ENCODE assay signal across 18 cellular contexts in genomic region chr4:87491436-87491835, GRCh38. TPM values are rescaled to one million over a fixed set of nuclear protein-coding genes. Genes with fewer than 3 reads are reported as not detected.
A peak's percentile ranks its signal among the peaks of the same experiment; 100 is the strongest.
DNase-seq lines count a peak whose midpoint lies in the region; ATAC-seq and TF ChIP-seq lines count a peak whose summit lies in the region.
"Had no signal": no experiment of that assay in that cellular context is flagged by ENCODE, and none has a peak within 500 bp of the region (broad histone marks: within the 10 kb centered on the region; RNA-seq: fewer than 3 reads in every experiment).

No MANE protein-coding gene starts in this region.

- no peak overlapping the region for H3K4me3 ChIP-seq in GM23338
- no peak overlapping the region for H3K4me3 ChIP-seq in esophagus muscularis mucosa
- no peak overlapping the region for H3K4me3 ChIP-seq in tibial artery
- H3K4me3 ChIP-seq: BLaER1 treated with 17β-estradiol and CSF1 and Interleukin-3, amounts not matched to agents 10 nM and 100 nM had no signal

- H3K4me2 ChIP-seq in GM23338: peak overlapping the region; percentile 30
- H3K4me2 ChIP-seq: BLaER1 treated with 17β-estradiol and CSF1 and Interleukin-3, amounts not matched to agents 10 nM and 100 nM had no signal

- CTCF ChIA-PET in WTC11 (lab: Charles Lee): no interaction called here

- no peak overlapping the region for H2AFZ ChIP-seq in GM23338

- H3K27me3 Mint-ChIP-seq in GM23338 (ENCODE audit: insufficient read depth, low read depth, poor library complexity) (peaks cover 7% of the 10 kb centered on the region), WTC11 (ENCODE audit: low read depth) (no peaks in the 10 kb centered on the region)
- H3K27me3 Mint-ChIP-seq: CD4-positive, alpha-beta T cell had no signal

- H3K27me3 ChIP-seq in GM23338 (ENCODE audit: insufficient read depth) (no peaks in the 10 kb centered on the region), esophagus muscularis mucosa (no peaks in the 10 kb centered on the region), tibial artery (no peaks in the 10 kb centered on the region)
- H3K27me3 ChIP-seq: BLaER1 treated with 17β-estradiol and CSF1 and Interleukin-3, amounts not matched to agents 10 nM and 100 nM had no signal

- H3K27ac Mint-ChIP-seq in GM23338 (no peak overlapping the region), WTC11 (no peak overlapping the region)
- H3K27ac Mint-ChIP-seq: CD4-positive, alpha-beta T cell; HFFc6 had no signal

- H3K27ac ChIP-seq in GM23338 (ENCODE audit: low read depth) (peak overlapping the region; percentile 28), esophagus muscularis mucosa (replicated peaks in 1 of 4) (peak overlapping the region; percentile 70 to 79 (median 76)), tibial artery (peak overlapping the region; percentile 71 to 72)
- H3K27ac ChIP-seq: BLaER1 treated with 17β-estradiol and CSF1 and Interleukin-3, amounts not matched to agents 10 nM and 100 nM had no signal

- H3F3A ChIP-seq in GM23338 (replicated peaks; ENCODE audit: low read depth): no peaks in the 10 kb centered on the region

- H3K4me1 ChIP-seq in GM23338 (ENCODE audit: insufficient read depth): peaks cover 16% of the 10 kb centered on the region
- peaks cover 27 to 68% (median 65%) of the 10 kb centered on the region in 4 donors for H3K4me1 ChIP-seq in esophagus muscularis mucosa
- H3K4me1 ChIP-seq in tibial artery: peaks cover 0 to 44% (median 22%) of the 10 kb centered on the region in 4 donors
- H3K4me1 ChIP-seq: BLaER1 treated with 17β-estradiol and CSF1 and Interleukin-3, amounts not matched to agents 10 nM and 100 nM had no signal

- no peak for TF ChIP-seq CTCF in GM23338 (conservative IDR thresholded peaks at IDR 0.05; ENCODE audit: low read depth in 2 of 2)
- TF ChIP-seq CTCF in WTC11 (IDR thresholded peaks at IDR 0.05): no peak
- no peak for TF ChIP-seq CTCF in esophagus muscularis mucosa (IDR thresholded peaks at IDR 0.05)
- no peak for TF ChIP-seq CTCF in tibial artery (IDR thresholded peaks at IDR 0.05)

- H3K36me3 Mint-ChIP-seq in GM23338 (ENCODE audit: low read depth) (peaks cover 44% of the 10 kb centered on the region), WTC11 (peaks cover 28% of the 10 kb centered on the region)

- ATAC-seq in GM23338 (no peak), WTC11 (no peak), HG03354 (IDR thresholded peaks at IDR 0.05; ENCODE audit: poor library complexity, severe bottlenecking, unreplicated experiment) (no peak), Right ventricle myocardium inferior (no peak)

- H3K79me2 ChIP-seq in GM23338 (replicated peaks; ENCODE audit: insufficient read depth): no peaks in the 10 kb centered on the region

- DNase-seq in GM23338 (ENCODE audit: low spot score) (no peak), WTC11 (ENCODE audit: low spot score) (no peak), esophagus muscularis mucosa (ENCODE audit: extremely low spot score) (no peak), tibial artery (no peak), NOMO-1 treated with dmso at 0.1 percent for 144 hours (lab: John Stamatoyannopoulos, UW; ENCODE audit: unreplicated experiment) (no peak), Right ventricle myocardium inferior (ENCODE audit: missing footprints) (no peak)
- DNase-seq: ACHN; Calu3; CD4-positive, alpha-beta T cell; DMS 273 treated with DMSO at 0.1 percent for 48 hours; DMS79; HCEC 1CT; HFFc6 had no signal

- H3K9me3 Mint-ChIP-seq in GM23338: peaks cover 41% of the 10 kb centered on the region
- peaks cover 42% of the 10 kb centered on the region for H3K9me3 Mint-ChIP-seq in WTC11
- H3K9me3 Mint-ChIP-seq: CD4-positive, alpha-beta T cell; HFFc6 had no signal

- intact Hi-C loops in esophagus muscularis mucosa (cut with DNase I) (loop anchor here (5.0 kb wide), 1 partner anchor 46 kb away; no protein-coding TSS in a partner anchor), tibial artery (cut with DNase I; ENCODE audit: low total_unique reads) (no loop called here), Right ventricle myocardium inferior (cut with DNase I) (loop anchor here (5.0 kb wide), 1 partner anchor 36 kb away; the partner anchor contains the start of gene SPARCL1)

- H4K20me1 ChIP-seq in GM23338 (replicated peaks; ENCODE audit: insufficient read depth): no peaks in the 10 kb centered on the region
- H4K20me1 ChIP-seq: BLaER1 treated with 17β-estradiol and CSF1 and Interleukin-3, amounts not matched to agents 10 nM and 100 nM had no signal

- peaks cover 35% of the 10 kb centered on the region for H3K9me2 ChIP-seq in GM23338 (ENCODE audit: insufficient read depth)

- no peak for TF ChIP-seq POLR2A in esophagus muscularis mucosa (IDR thresholded peaks at IDR 0.05; ENCODE audit: low read depth)

- H3K9me3 ChIP-seq in esophagus muscularis mucosa (no peaks in the 10 kb centered on the region), tibial artery (no peaks in the 10 kb centered on the region)

- H3K4me3 Mint-ChIP-seq in GM23338 (no peak overlapping the region), WTC11 (no peak overlapping the region)
- H3K4me3 Mint-ChIP-seq: CD4-positive, alpha-beta T cell; HFFc6 had no signal

- H3K4me1 Mint-ChIP-seq in GM23338: peaks cover 20% of the 10 kb centered on the region
- H3K4me1 Mint-ChIP-seq in WTC11: peaks cover 21% of the 10 kb centered on the region

- TF ChIP-seq EP300 in esophagus muscularis mucosa (IDR thresholded peaks at IDR 0.05): no peak

- 0 out of 2 replicates have a peak, but pooled peaks cover 10% of the 10 kb centered on the region for H3K36me3 ChIP-seq in GM23338 (ENCODE audit: insufficient read depth)
- peaks cover 56 to 95% (median 85%) of the 10 kb centered on the region in 4 donors for H3K36me3 ChIP-seq in esophagus muscularis mucosa
- H3K36me3 ChIP-seq in tibial artery: peaks cover 70 to 93% (median 74%) of the 10 kb centered on the region in 3 donors
- H3K36me3 ChIP-seq: BLaER1 treated with 17β-estradiol and CSF1 and Interleukin-3, amounts not matched to agents 10 nM and 100 nM had no signal

- POLR2A ChIA-PET in WTC11 (lab: Charles Lee): no interaction called here

- WGBS in esophagus muscularis mucosa: 79% methylated on average over 2 of the region's 2 CpGs

TF ChIP-seq in GM23338, 12 proteins besides CTCF, POLR2A, EP300 and RAD21 (continues in another document):
- TF ChIP-seq ETS1 (IDR thresholded peaks at IDR 0.05) (no peak), ZNF114 (CRISPR knock-in tag; IDR thresholded peaks at IDR 0.05) (no peak), CREB1 (CRISPR knock-in tag; IDR thresholded peaks at IDR 0.05; ENCODE audit: low read depth) (no peak), EZH2phosphoT487 (IDR thresholded peaks at IDR 0.05; ENCODE audit: unreplicated experiment) (no peak), ZNF331 (CRISPR knock-in tag; IDR thresholded peaks at IDR 0.05; ENCODE audit: low read depth) (no peak), EZH2 (IDR thresholded peaks at IDR 0.05; ENCODE audit: low read depth, unreplicated experiment) (no peak), JUNB (IDR thresholded peaks at IDR 0.05; ENCODE audit: unreplicated experiment) (no peak), POLR2AphosphoS5 (IDR thresholded peaks at IDR 0.05; ENCODE audit: low read depth) (no peak)

TF ChIP-seq in WTC11, 78 proteins besides CTCF, POLR2A, EP300 and RAD21:
- TF ChIP-seq ATF2 (CRISPR knock-in tag; IDR thresholded peaks at IDR 0.05; ENCODE audit: borderline replicate concordance, low read depth) (no peak), MAX (CRISPR knock-in tag; IDR thresholded peaks at IDR 0.05) (peak; percentile 31; the same call in 1 of the 2 replicates)

RNA-seq across cellular contexts. Expression of gene SPARCL1, which starts 37.7 kb away (rescaled TPM):
- 1.5 and 1.7 TPM in 2 replicates for total RNA-seq in GM23338 (2014; rRNA removed; shearing (Covaris generic))
- 1.7 and 2.4 TPM in 2 replicates for polyA plus RNA-seq in GM23338 (2016; fragmentation: Nextera tagmentation; extraction: Ambion mirVana)
- total RNA-seq in WTC11 (2021) (0.82 to 0.89 TPM (median 0.85 TPM) in 3 replicates), esophagus muscularis mucosa (1,000 to 10,000 TPM; 1,380 to 2,231 (median 1,856) TPM), Right ventricle myocardium inferior (500 TPM)
- total RNA-seq: A172; Calu3; CD4-positive, alpha-beta T cell; G401; HFFc6 had no signal
- polyA plus RNA-seq: HepG2 had no signal

Comparison
In these comparisons a context has a peak if more than half of its experiments do, and no peak if none do; other contexts are left out.
1. RNA of gene SPARCL1, which starts 37.7 kb away (total RNA-seq): 1,380 to 2,231 TPM in esophagus muscularis mucosa and 500 TPM in Right ventricle myocardium inferior (single experiment); 1.5 to 1.7 TPM in GM23338 and 0.82 to 0.89 TPM in WTC11; every median in the first group is over 100 times any median in the second.
2. Peak in every context shown above with its lines, with median percentiles within 50 percentile points of each other: H3K27ac ChIP-seq.